Comparison of ENCODE assay signal across 13 cellular contexts in the genomic region with DNA sequence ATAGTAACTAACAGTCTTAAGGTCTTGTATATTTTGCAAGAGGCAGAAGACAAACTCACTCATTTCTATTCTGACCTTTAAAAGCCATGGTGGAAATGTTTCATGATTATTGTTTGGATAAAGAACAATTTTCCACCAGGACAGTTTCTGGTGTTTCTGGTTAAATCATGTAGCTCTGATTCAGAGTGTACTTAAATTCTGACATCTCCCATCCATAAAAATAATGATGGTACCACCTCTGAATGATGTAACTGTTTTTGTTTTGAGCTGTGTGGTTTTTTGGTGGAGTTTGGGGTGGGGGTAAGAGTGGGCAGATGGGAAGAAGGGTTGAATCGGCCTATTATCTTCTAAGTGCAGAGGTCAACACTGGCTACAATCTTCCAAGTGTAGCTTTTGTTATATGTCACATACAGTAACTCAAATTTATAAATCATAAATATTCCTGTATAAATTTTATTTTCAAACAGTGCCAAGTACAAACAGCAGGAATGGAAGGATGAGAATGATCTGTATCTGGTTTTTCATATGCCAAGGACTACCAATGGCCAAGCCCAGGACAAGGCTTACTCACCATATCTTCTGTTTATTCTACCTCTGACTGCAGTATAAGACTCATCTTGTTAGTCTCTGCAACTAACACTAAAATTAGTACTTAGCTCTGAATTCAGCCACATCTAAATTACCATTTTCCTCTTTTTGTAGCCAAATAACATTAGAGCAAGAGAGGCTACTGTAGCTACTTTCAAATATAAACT.
A peak's percentile ranks its signal among the peaks of the same experiment; 100 is the strongest.
DNase-seq lines count a peak whose midpoint lies in the region; ATAC-seq, FAIRE-seq and TF ChIP-seq lines count a peak whose summit lies in the region.
"Had no signal": no experiment of that assay in that cellular context is flagged by ENCODE, and none has a peak within 500 bp of the region (broad histone marks: within the 10 kb centered on the region; RNA-seq: fewer than 3 reads in every experiment).

No MANE protein-coding gene starts in this region.

- H3K9me3 Mint-ChIP-seq in CD4-positive, CD25-positive, alpha-beta regulatory T cell = no peaks in the 10 kb centered on the region
- no peaks in the 10 kb centered on the region for H3K9me3 Mint-ChIP-seq in activated T-helper 17 cell treated with anti-CD3 and anti-CD28 coated beads, Interleukin-2, amount 50 U/mL, for 72 hours
- H3K9me3 Mint-ChIP-seq: naive thymus-derived CD4-positive, alpha-beta T cell; type B pancreatic cell had no signal

- H2BK12ac ChIP-seq in mesenchymal stem cell (ENCODE audit: low read length in 2 of 2) = no peak overlapping the region

- DNase-seq in CD4-positive, CD25-positive, alpha-beta regulatory T cell = no peak
- DNase-seq in GM18507 (ENCODE audit: extremely low spot score, insufficient read length, low read depth) (no peak), mesenchymal stem cell (peak; percentile 64), erythroblast (lab: John Stamatoyannopoulos, UW) (no peak), GM10266 (ENCODE audit: extremely low spot score) (no peak)
- DNase-seq: NCI-H2171 treated with DMSO at 0.1 percent for 48 hours had no signal

- no peak for ATAC-seq in CD4-positive, CD25-positive, alpha-beta regulatory T cell (ENCODE audit: low read depth in 2 of 2)
- peak; percentile 34 for ATAC-seq in activated T-helper 17 cell treated with anti-CD3 and anti-CD28 coated beads, Interleukin-2, amount 50 U/mL, for 72 hours (replicated peaks)
- ATAC-seq in HG02840 (IDR thresholded peaks at IDR 0.05; ENCODE audit: low FRiP score, unreplicated experiment) (no peak), GM19463 (IDR thresholded peaks at IDR 0.05; ENCODE audit: unreplicated experiment) (no peak)

- peaks cover 4% of the 10 kb centered on the region for H3K27me3 Mint-ChIP-seq in CD4-positive, CD25-positive, alpha-beta regulatory T cell
- peaks cover 6% of the 10 kb centered on the region for H3K27me3 Mint-ChIP-seq in activated T-helper 17 cell treated with anti-CD3 and anti-CD28 coated beads, Interleukin-2, amount 50 U/mL, for 72 hours
- H3K27me3 Mint-ChIP-seq: type B pancreatic cell had no signal

- no peak overlapping the region for H2BK120ac ChIP-seq in mesenchymal stem cell (ENCODE audit: low read depth, low read length)

- H4K8ac ChIP-seq in mesenchymal stem cell (ENCODE audit: low read length) = no peak overlapping the region

- H2BK5ac ChIP-seq in mesenchymal stem cell (ENCODE audit: low read depth, low read length, poor library complexity, severe bottlenecking) = no peak overlapping the region

- TF ChIP-seq CTCF in GM10266 (IDR thresholded peaks at IDR 0.05; ENCODE audit: control insufficient read depth, insufficient read depth, low read depth, missing control alignments) = no peak

- H3K9me3 ChIP-seq in CD4-positive, CD25-positive, alpha-beta regulatory T cell (ENCODE audit: control insufficient read depth in 2 of 2, low read length in 2 of 2) = no peaks in the 10 kb centered on the region
- H3K9me3 ChIP-seq in mesenchymal stem cell (ENCODE audit: control insufficient read depth, low read length) = no peaks in the 10 kb centered on the region
- H3K9me3 ChIP-seq: BLaER1 had no signal

- H3K4me3 ChIP-seq in CD4-positive, CD25-positive, alpha-beta regulatory T cell (ENCODE audit: low read depth, low read length) = peak overlapping the region; percentile 73
- H3K4me3 ChIP-seq in mesenchymal stem cell (ENCODE audit: insufficient read depth in 1 of 2, low read depth in 1 of 2, low read length in 2 of 2) = no peak overlapping the region
- H3K4me3 ChIP-seq: BLaER1 had no signal

- no peaks in the 10 kb centered on the region for H3K27me3 ChIP-seq in CD4-positive, CD25-positive, alpha-beta regulatory T cell (ENCODE audit: control insufficient read depth, insufficient read depth, low read length)
- no peaks in the 10 kb centered on the region for H3K27me3 ChIP-seq in mesenchymal stem cell (ENCODE audit: control insufficient read depth in 1 of 2, insufficient read depth in 1 of 2, low read length in 2 of 2)
- H3K27me3 ChIP-seq: BLaER1 had no signal

- no peak overlapping the region for H3K27ac ChIP-seq in CD4-positive, CD25-positive, alpha-beta regulatory T cell (ENCODE audit: insufficient read depth, low read length, poor library complexity, severe bottlenecking)
- no peak overlapping the region for H3K27ac ChIP-seq in mesenchymal stem cell (ENCODE audit: low read length, poor library complexity, severe bottlenecking)
- H3K27ac ChIP-seq: BLaER1 had no signal

- H3K4ac ChIP-seq in mesenchymal stem cell (ENCODE audit: low read depth in 1 of 2, low read length in 2 of 2) = no peak overlapping the region

- no peak overlapping the region for H4K91ac ChIP-seq in mesenchymal stem cell (ENCODE audit: low read length)

- H3K27ac Mint-ChIP-seq in CD4-positive, CD25-positive, alpha-beta regulatory T cell = no peak overlapping the region
- peak overlapping the region; percentile 95 for H3K27ac Mint-ChIP-seq in activated T-helper 17 cell treated with anti-CD3 and anti-CD28 coated beads, Interleukin-2, amount 50 U/mL, for 72 hours
- H3K27ac Mint-ChIP-seq: type B pancreatic cell had no signal

- WGBS in mesenchymal stem cell = no CpG with 5 or more reads among the region's 1 CpG

- peaks cover 3 to 31% (median 13%) of the 10 kb centered on the region in 4 donors for H3K4me1 Mint-ChIP-seq in CD4-positive, CD25-positive, alpha-beta regulatory T cell
- peaks cover 27% of the 10 kb centered on the region for H3K4me1 Mint-ChIP-seq in activated T-helper 17 cell treated with anti-CD3 and anti-CD28 coated beads, Interleukin-2, amount 50 U/mL, for 72 hours

- no peak overlapping the region for H3K18ac ChIP-seq in mesenchymal stem cell (ENCODE audit: low read depth in 1 of 2, low read length in 2 of 2)

- H3K36me3 Mint-ChIP-seq in CD4-positive, CD25-positive, alpha-beta regulatory T cell = no peaks in the 10 kb centered on the region
- H3K36me3 Mint-ChIP-seq in activated T-helper 17 cell treated with anti-CD3 and anti-CD28 coated beads, Interleukin-2, amount 50 U/mL, for 72 hours (ENCODE audit: low read depth) = peaks cover 25% of the 10 kb centered on the region

- H3K4me3 Mint-ChIP-seq in CD4-positive, CD25-positive, alpha-beta regulatory T cell = no peak overlapping the region
- peak overlapping the region; percentile 71 for H3K4me3 Mint-ChIP-seq in activated T-helper 17 cell treated with anti-CD3 and anti-CD28 coated beads, Interleukin-2, amount 50 U/mL, for 72 hours
- H3K4me3 Mint-ChIP-seq: type B pancreatic cell had no signal

- no peak overlapping the region for H2AFZ ChIP-seq in mesenchymal stem cell (ENCODE audit: low read depth, low read length)

- H3K4me1 ChIP-seq in CD4-positive, CD25-positive, alpha-beta regulatory T cell (ENCODE audit: control insufficient read depth, insufficient read depth, low read length, poor library complexity, severe bottlenecking) = no peaks in the 10 kb centered on the region
- peaks cover 4% of the 10 kb centered on the region for H3K4me1 ChIP-seq in mesenchymal stem cell (ENCODE audit: control insufficient read depth, insufficient read depth, low read depth, low read length)

- no peaks in the 10 kb centered on the region for H3K36me3 ChIP-seq in CD4-positive, CD25-positive, alpha-beta regulatory T cell (ENCODE audit: control insufficient read depth, insufficient read depth, low read length)
- peaks cover 3 to 10% of the 10 kb centered on the region in 2 experiments for H3K36me3 ChIP-seq in mesenchymal stem cell (ENCODE audit: control insufficient read depth in 1 of 2, insufficient read depth in 2 of 2, low read depth in 1 of 2, low read length in 2 of 2)

- H2AK5ac ChIP-seq in mesenchymal stem cell (ENCODE audit: low read length, severe bottlenecking) = no peak overlapping the region

- H3K79me1 ChIP-seq in mesenchymal stem cell (replicated peaks; ENCODE audit: low read length, poor library complexity, severe bottlenecking) = no peaks in the 10 kb centered on the region

- no peak overlapping the region for H3K14ac ChIP-seq in mesenchymal stem cell (ENCODE audit: low read length in 2 of 2)

- no peak overlapping the region for H3K4me2 ChIP-seq in mesenchymal stem cell (ENCODE audit: low read length, poor library complexity, severe bottlenecking)
- H3K4me2 ChIP-seq: BLaER1 had no signal

- no peak overlapping the region for H3K23ac ChIP-seq in mesenchymal stem cell (ENCODE audit: low read length in 2 of 2)

- peak; percentile 39 for FAIRE-seq in GM18507 (lab: Jason Lieb, UNC)
- FAIRE-seq: TTC549 had no signal

- no peak overlapping the region for H2BK15ac ChIP-seq in mesenchymal stem cell (ENCODE audit: low read depth, poor library complexity, severe bottlenecking)

- H3K9ac ChIP-seq in mesenchymal stem cell (ENCODE audit: low read length) = peak overlapping the region; percentile 30
- H3K9ac ChIP-seq: BLaER1 had no signal

- TF ChIP-seq POLR2A in erythroblast (IDR thresholded peaks at IDR 0.05; ENCODE audit: low read length) = no peak
